Comparison of ENCODE assay signal across 20 cellular contexts in the genomic region with DNA sequence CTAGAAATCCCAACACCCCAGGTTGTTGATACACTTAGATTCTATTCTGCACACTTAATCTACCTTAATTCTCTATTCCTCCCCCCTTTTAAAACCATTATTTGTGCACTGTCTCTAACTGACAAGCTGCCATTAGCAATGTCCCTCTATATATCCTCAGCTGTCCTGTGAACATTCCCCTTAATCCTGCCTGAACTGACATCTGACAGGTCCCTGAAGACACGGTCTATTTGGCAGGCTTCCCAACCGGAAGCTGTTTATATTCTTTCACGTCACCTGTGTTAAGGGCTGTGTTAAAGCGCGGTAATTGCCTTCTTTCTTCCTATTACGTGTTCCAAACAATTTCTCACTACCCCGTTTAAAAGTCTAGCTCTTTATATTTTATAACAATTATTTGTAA.
DNase-seq lines count a peak whose midpoint lies in the region; ATAC-seq and TF ChIP-seq lines count a peak whose summit lies in the region.
"Had no signal": no experiment of that assay in that cellular context is flagged by ENCODE, and none has a peak within 500 bp of the region (broad histone marks: within the 10 kb centered on the region; RNA-seq: fewer than 3 reads in every experiment).

No MANE protein-coding gene starts in this region.

- H3K4me3 ChIP-seq in BE2C (ENCODE audit: low read depth, low read length) = peak overlapping the region; percentile 14
- H3K4me3 ChIP-seq: colonic mucosa, left lung, uterus had no signal

- ATAC-seq in GM19463 (IDR thresholded peaks at IDR 0.05; ENCODE audit: unreplicated experiment) = no peak
- ATAC-seq: left lung, PC-3, sciatic nerve had no signal

- H3K27me3 ChIP-seq in BE2C = no peaks in the 10 kb centered on the region
- H3K27me3 ChIP-seq: colonic mucosa, left lung, uterus had no signal

- H3K4me1 ChIP-seq in BE2C = peaks cover 11% of the 10 kb centered on the region
- H3K4me1 ChIP-seq: colonic mucosa, left lung, uterus had no signal

- no peaks in the 10 kb centered on the region for H3K36me3 ChIP-seq in BE2C
- H3K36me3 ChIP-seq: colonic mucosa, left lung, uterus had no signal

- no peaks in the 10 kb centered on the region for H3K9me3 ChIP-seq in BE2C
- H3K9me3 ChIP-seq: colonic mucosa, left lung, SK-N-SH, uterus had no signal

- TF ChIP-seq CTCF in BE2C (IDR thresholded peaks at IDR 0.05; ENCODE audit: low read depth, low read length) = no peak

- DNase-seq in BE2C = peak; percentile 53
- peak; percentile 94 for DNase-seq in NCI-H128 (lab: John Stamatoyannopoulos, UW; ENCODE audit: unreplicated experiment)
- DNase-seq in NCI-H2171 treated with DMSO at 0.1 percent for 48 hours (lab: John Stamatoyannopoulos, UW) = peak; percentile 54
- peak; percentile 86 to 94 for DNase-seq in SHP77 (lab: John Stamatoyannopoulos, UW)
- no peak for DNase-seq in cerebellar nuclear complex (lab: John Stamatoyannopoulos, UW)
- no peak for DNase-seq in activated effector memory CD4-positive, alpha-beta T cell treated with anti-CD3 and anti-CD28 coated beads, Interleukin-2, amount 50 U/mL, for 16 hours
- no peak for DNase-seq in inferior parietal cortex (ENCODE audit: extremely low spot score)
- DNase-seq: activated CD4-positive, alpha-beta T cell treated with anti-CD3 and anti-CD28 coated beads for 48 hours; activated CD8-positive, alpha-beta memory T cell treated with anti-CD3 and anti-CD28 coated beads, Interleukin-2, amount 50 U/mL, for 48 hours; activated naive CD4-positive, alpha-beta T cell treated with anti-CD3 and anti-CD28 coated beads, Interleukin-2, amount 50 U/mL, for 16 hours; colonic mucosa; foreskin melanocyte; left lung; NCI-H1694 treated with DMSO at 0.1 percent for 48 hours; occipital lobe; PC-3; SK-N-SH; uterus had no signal

Comparison
In these comparisons a context has a peak if more than half of its experiments do, and no peak if none do; other contexts are left out.
1. DNase-seq: peak in BE2C (single experiment), NCI-H128 (single experiment), NCI-H2171 treated with DMSO at 0.1 percent for 48 hours (single experiment) and SHP77 (2 of 2); none in cerebellar nuclear complex (0 of 2), activated effector memory CD4-positive, alpha-beta T cell treated with anti-CD3 and anti-CD28 coated beads, Interleukin-2, amount 50 U/mL, for 16 hours (single experiment) and inferior parietal cortex (single experiment).